23 cellular contexts compared by ENCODE assay signal in the genomic region with DNA sequence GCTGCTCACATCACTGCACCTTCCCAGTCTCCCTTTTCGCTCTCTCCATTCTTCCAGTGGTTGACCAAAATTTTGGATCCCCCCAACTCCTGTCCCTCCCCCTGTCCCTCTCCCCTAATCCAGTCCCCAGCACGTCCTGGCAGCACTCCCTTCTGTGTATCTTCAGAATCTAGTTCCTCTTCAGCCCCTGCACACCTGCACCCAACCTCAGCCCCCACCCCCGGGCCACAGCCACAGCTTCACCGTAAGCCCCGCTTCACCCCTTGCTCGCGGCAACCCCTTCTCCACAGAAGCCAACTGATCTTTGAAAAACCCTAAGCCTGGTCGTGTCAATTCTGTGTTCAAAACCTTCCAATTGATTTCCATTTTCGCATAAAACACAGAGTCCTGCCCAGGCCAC. TPM values are rescaled to one million over a fixed set of nuclear protein-coding genes. Genes with fewer than 3 reads are reported as not detected.
A peak's percentile ranks its signal among the peaks of the same experiment; 100 is the strongest.
DNase-seq lines count a peak whose midpoint lies in the region; ATAC-seq, FAIRE-seq and TF ChIP-seq lines count a peak whose summit lies in the region.
"Had no signal": no experiment of that assay in that cellular context is flagged by ENCODE, and none has a peak within 500 bp of the region (broad histone marks: within the 10 kb centered on the region; RNA-seq: fewer than 3 reads in every experiment).

No MANE protein-coding gene starts in this region.

- no peak for TF ChIP-seq POLR2A in gastrocnemius medialis (IDR thresholded peaks at IDR 0.05)

- H3K79me1 ChIP-seq in neuronal stem cell (ENCODE audit: low read depth, low read length) = no peaks in the 10 kb centered on the region

- no peaks in the 10 kb centered on the region for H3K27me3 ChIP-seq in DND-41 (ENCODE audit: insufficient read depth, low read length, poor library complexity)
- peaks cover 10% of the 10 kb centered on the region for H3K27me3 ChIP-seq in endodermal cell (ENCODE audit: control insufficient read depth, insufficient read depth, low read length, poor library complexity, severe bottlenecking)
- H3K27me3 ChIP-seq in neuronal stem cell (ENCODE audit: control insufficient read depth in 3 of 3, insufficient read depth in 3 of 3, low read depth in 1 of 3, low read length in 3 of 3) = peaks cover 0 to 22% (median 0%) of the 10 kb centered on the region in 3 experiments
- no peaks in the 10 kb centered on the region for H3K27me3 ChIP-seq in gastrocnemius medialis

- no peaks in the 10 kb centered on the region for H3K4me1 Mint-ChIP-seq in endodermal cell

- in situ Hi-C loops in gastrocnemius medialis (cut with MboI; ENCODE audit: low sequenced_read_pairs in 4 of 4) = no loop called here

- TF ChIP-seq CTCF in DND-41 (IDR thresholded peaks at IDR 0.05; ENCODE audit: borderline replicate concordance, extremely low read depth, low read length, poor library complexity, severe bottlenecking) (no peak), endodermal cell (conservative IDR thresholded peaks at IDR 0.05) (no peak), gastrocnemius medialis (IDR thresholded peaks at IDR 0.05 in 4 of 5, conservative IDR thresholded peaks at IDR 0.05 in 1 of 5) (no peak)

- H3K9me3 Mint-ChIP-seq in endodermal cell = no peaks in the 10 kb centered on the region
- H3K9me3 Mint-ChIP-seq: GM23338 had no signal

- no peak overlapping the region for H2BK120ac ChIP-seq in neuronal stem cell (ENCODE audit: low read depth, low read length)

- H3K4me2 ChIP-seq in DND-41 (ENCODE audit: insufficient read depth, low read length) (no peak overlapping the region), neuronal stem cell (ENCODE audit: insufficient read depth, low read length, poor library complexity, severe bottlenecking) (no peak overlapping the region)
- H3K4me2 ChIP-seq: GM23338 had no signal

- WGBS in endodermal cell (ENCODE audit: insufficient coverage in 1 of 2, insufficient read length in 1 of 2), 2 experiments = 90 to 94% methylated on average over 2 to 9 of the region's 9 CpGs
- WGBS in neuronal stem cell (ENCODE audit: extremely low coverage in 2 of 2, insufficient read length in 2 of 2, insufficient replicate concordance in 1 of 2), 2 donors = no CpG with 5 or more reads among the region's 9 CpGs

- H3K18ac ChIP-seq in neuronal stem cell (ENCODE audit: low read length) = no peak overlapping the region

- no peak overlapping the region for H3K4me3 Mint-ChIP-seq in endodermal cell
- H3K4me3 Mint-ChIP-seq: CD4-positive, alpha-beta memory T cell; GM23338; H9 had no signal

- DNase-seq in DND-41 = peak; percentile 49
- DNase-seq in endodermal cell = peak; percentile 22
- DNase-seq in neuronal stem cell (ENCODE audit: low spot score) = no peak
- DNase-seq in RCC 7860 (ENCODE audit: low spot score) = no peak
- DNase-seq in gastrocnemius medialis = no peak
- DNase-seq: C1 segment of cervical spinal cord; CD4-positive, alpha-beta memory T cell; COR-L47; DMS 273 treated with DMSO at 0.1 percent for 48 hours; DMS79; GF-D8; H9 had no signal

- H2BK15ac ChIP-seq in neuronal stem cell (ENCODE audit: low read length) = peak overlapping the region; percentile 41

- no peak overlapping the region for H3K14ac ChIP-seq in neuronal stem cell (ENCODE audit: low read length)

- H2AFZ ChIP-seq in DND-41 (ENCODE audit: low read depth, low read length) = no peak overlapping the region
- H2AFZ ChIP-seq in neuronal stem cell (ENCODE audit: low read length) = no peak overlapping the region

- H4K20me1 ChIP-seq in DND-41 (ENCODE audit: insufficient read depth, low read length) = no peaks in the 10 kb centered on the region

- H3K36me3 Mint-ChIP-seq in endodermal cell (ENCODE audit: low read depth) = no peaks in the 10 kb centered on the region

- no peak for FAIRE-seq in RCC 7860 (lab: Jason Lieb, UNC)
- FAIRE-seq: GM12891, GM18507 had no signal

- peak; percentile 80 for ATAC-seq in DND-41 (ENCODE audit: insufficient read depth, low read depth)
- no peak for ATAC-seq in HG03571 (IDR thresholded peaks at IDR 0.05; ENCODE audit: unreplicated experiment)
- no peak for ATAC-seq in gastrocnemius medialis
- ATAC-seq: GM23338, HCT116 had no signal

- intact Hi-C loops in gastrocnemius medialis (cut with DNase I; ENCODE audit: low total_unique reads) = no loop called here

- H3K27ac ChIP-seq in DND-41 (ENCODE audit: low read length) = no peak overlapping the region
- H3K27ac ChIP-seq in endodermal cell (ENCODE audit: low read depth, low read length) = no peak overlapping the region
- no peak overlapping the region for H3K27ac ChIP-seq in neuronal stem cell (replicated peaks; ENCODE audit: low read length)
- H3K27ac ChIP-seq in gastrocnemius medialis = no peak overlapping the region

- H3K23ac ChIP-seq in neuronal stem cell (ENCODE audit: low read depth, low read length, poor library complexity) = no peak overlapping the region

- H2BK5ac ChIP-seq in neuronal stem cell (ENCODE audit: low read length) = no peak overlapping the region

- H3K4me1 ChIP-seq in DND-41 (ENCODE audit: insufficient read depth, low read length) (no peaks in the 10 kb centered on the region), endodermal cell (ENCODE audit: control insufficient read depth, insufficient read depth, low read length) (no peaks in the 10 kb centered on the region), neuronal stem cell (ENCODE audit: control insufficient read depth in 2 of 2, insufficient read depth in 1 of 2, low read depth in 1 of 2, low read length in 2 of 2) (peaks cover 0 to 4% of the 10 kb centered on the region in 2 donors), gastrocnemius medialis (no peaks in the 10 kb centered on the region)

- peaks cover 9% of the 10 kb centered on the region for H3K27me3 Mint-ChIP-seq in endodermal cell (ENCODE audit: insufficient read depth)

- H3K36me3 ChIP-seq in DND-41 (ENCODE audit: insufficient read depth, low read length) (no peaks in the 10 kb centered on the region), endodermal cell (ENCODE audit: control insufficient read depth, insufficient read depth, low read length) (no peaks in the 10 kb centered on the region), neuronal stem cell (replicated peaks in 1 of 2; ENCODE audit: control insufficient read depth in 2 of 2, insufficient read depth in 2 of 2, low read length in 2 of 2) (no peaks in the 10 kb centered on the region), gastrocnemius medialis (no peaks in the 10 kb centered on the region)

- no peak overlapping the region for H2AK5ac ChIP-seq in neuronal stem cell (ENCODE audit: low read depth, low read length)

- H3K9me3 ChIP-seq in DND-41 (ENCODE audit: insufficient read depth, low read length, severe bottlenecking) (no peaks in the 10 kb centered on the region), endodermal cell (ENCODE audit: control insufficient read depth, low read length) (no peaks in the 10 kb centered on the region), neuronal stem cell (replicated peaks in 1 of 2; ENCODE audit: control insufficient read depth in 2 of 2, insufficient read depth in 1 of 2, low read depth in 1 of 2, low read length in 2 of 2) (peaks cover 0 to 3% of the 10 kb centered on the region in 2 donors), gastrocnemius medialis (no peaks in the 10 kb centered on the region)

- no peak overlapping the region for H3K27ac Mint-ChIP-seq in endodermal cell
- H3K27ac Mint-ChIP-seq: GM23338, H9 had no signal

- no peak overlapping the region for H3K4me3 ChIP-seq in DND-41 (ENCODE audit: low read depth in 1 of 2, low read length in 2 of 2)
- no peak overlapping the region for H3K4me3 ChIP-seq in endodermal cell (ENCODE audit: low read length)
- no peak overlapping the region for H3K4me3 ChIP-seq in neuronal stem cell (ENCODE audit: low read length in 2 of 2)
- no peak overlapping the region for H3K4me3 ChIP-seq in gastrocnemius medialis
- H3K4me3 ChIP-seq: GM23338 had no signal

- no peak overlapping the region for H4K91ac ChIP-seq in neuronal stem cell (ENCODE audit: low read depth, low read length, poor library complexity)

- peak overlapping the region; percentile 48 for H2BK12ac ChIP-seq in neuronal stem cell (ENCODE audit: low read length)

- H3K4ac ChIP-seq in neuronal stem cell (ENCODE audit: low read length) = no peak overlapping the region

- no peaks in the 10 kb centered on the region for H3K79me2 ChIP-seq in DND-41 (ENCODE audit: insufficient read depth, low read length)

- H4K8ac ChIP-seq in neuronal stem cell (ENCODE audit: low read depth, low read length) = no peak overlapping the region

- H3K9ac ChIP-seq in DND-41 (ENCODE audit: low read depth, low read length) (no peak overlapping the region), endodermal cell (ENCODE audit: extremely low read depth, low read length, poor library complexity, severe bottlenecking) (no peak overlapping the region), neuronal stem cell (ENCODE audit: low read depth, low read length, poor library complexity) (no peak overlapping the region)

RNA-seq across cellular contexts. Expression of gene SLC15A1, which starts 35.5 kb away (rescaled TPM):
- under 1 TPM; 0.53 to 0.81 TPM for total RNA-seq in endodermal cell
- polyA plus RNA-seq in endodermal cell (2013, experiment 1 of 2) = 0.11 TPM
- 0.08 TPM for polyA plus RNA-seq in endodermal cell (2013, experiment 2 of 2)
- 0.01 TPM for polyA plus RNA-seq in neuronal stem cell (2013, experiment 1 of 2)
- polyA plus RNA-seq in neuronal stem cell (2013, experiment 2 of 2) = 0.01 TPM
- not detected for total RNA-seq in gastrocnemius medialis
- total RNA-seq: A172; A673; CD4-positive, alpha-beta memory T cell; Daoy; G401; H4 had no signal
- polyA plus RNA-seq: BJ; CD4-positive, alpha-beta memory T cell had no signal

Comparison
In these comparisons a context has a peak if more than half of its experiments do, and no peak if none do; other contexts are left out.
1. DNase-seq: peak in DND-41 (single experiment) and endodermal cell (single experiment); none in neuronal stem cell (single experiment), RCC 7860 (single experiment) and gastrocnemius medialis (0 of 2).